Comparison of ENCODE assay signal across 12 cellular contexts in genomic region chr6:125198285-125199009, GRCh38. TPM values are rescaled to one million over a fixed set of nuclear protein-coding genes. Genes with fewer than 3 reads are reported as not detected.
A peak's percentile ranks its signal among the peaks of the same experiment; 100 is the strongest.
DNase-seq lines count a peak whose midpoint lies in the region; ATAC-seq and TF ChIP-seq lines count a peak whose summit lies in the region.
"Had no signal": no experiment of that assay in that cellular context is flagged by ENCODE, and none has a peak within 500 bp of the region (broad histone marks: within the 10 kb centered on the region; RNA-seq: fewer than 3 reads in every experiment).

No MANE protein-coding gene starts in this region.

- DNase-seq in HCT116 (ENCODE audit: low read depth, low spot score) = no peak
- peak; percentile 84 for DNase-seq in NCI-H69 (lab: John Stamatoyannopoulos, UW)
- DNase-seq in heart left ventricle = no peak
- DNase-seq in gastrocnemius medialis = peak; percentile 61 to 66
- DNase-seq in NCI-H524 (lab: John Stamatoyannopoulos, UW) = no peak
- no peak for DNase-seq in retina
- no peak for DNase-seq in GM19238 (ENCODE audit: insufficient read length, low spot score)
- no peak for DNase-seq in HPDE6-E6E7 (ENCODE audit: extremely low spot score)
- DNase-seq: activated CD8-positive, alpha-beta memory T cell treated with anti-CD3 and anti-CD28 coated beads for 24 hours; activated gamma-delta T cell treated with Interleukin-2 at 50 U/mL for 16 hours; stimulated activated CD4-positive, alpha-beta T cell treated with anti-CD3 and anti-CD28 coated beads, Interleukin-2, amount 100 ng/mL, for 48 hours had no signal

- H3K4me3 ChIP-seq in HCT116 (replicated peaks in 1 of 2; ENCODE audit: low read depth in 1 of 2, low read length in 2 of 2) (no peak overlapping the region), heart left ventricle (no peak overlapping the region), gastrocnemius medialis (peak overlapping the region in 1 of 4 donors; percentile 6)

- CTCF ChIA-PET in HCT116 (lab: Charles Lee) = interaction anchor here (1.3 kb wide), 1 partner anchor 45 kb away, joined by 5 read pairs; the partner anchor contains the start of gene TPD52L1

- WGBS in heart left ventricle, 4 donors = 58 to 75% (median 59%) methylated on average over 8 of the region's 8 CpGs

- no peak for TF ChIP-seq POLR2A in HCT116 (IDR thresholded peaks at IDR 0.05; ENCODE audit: borderline replicate concordance, extremely low read depth, insufficient read depth, insufficient read length)
- no peak for TF ChIP-seq POLR2A in heart left ventricle (IDR thresholded peaks at IDR 0.05)
- no peak for TF ChIP-seq POLR2A in gastrocnemius medialis (IDR thresholded peaks at IDR 0.05)

- no peaks in the 10 kb centered on the region for H4K20me1 ChIP-seq in HCT116 (ENCODE audit: insufficient read depth)

- in situ Hi-C loops in gastrocnemius medialis (cut with MboI; ENCODE audit: low sequenced_read_pairs in 4 of 4) = no loop called here

- H3K36me3 ChIP-seq in HCT116 (ENCODE audit: control insufficient read depth in 1 of 2, insufficient read depth in 2 of 2, low read length in 2 of 2) = no peaks in the 10 kb centered on the region
- H3K36me3 ChIP-seq in heart left ventricle = no peaks in the 10 kb centered on the region
- H3K36me3 ChIP-seq in gastrocnemius medialis = no peaks in the 10 kb centered on the region

- no TSS peak for BruUV-seq in HCT116 (replicated peaks; lab: Mats Ljungman, UMichigan)

- peaks cover 58 to 76% of the 10 kb centered on the region in 2 experiments for H3K4me1 ChIP-seq in HCT116 (ENCODE audit: control insufficient read depth in 1 of 2, insufficient read depth in 2 of 2, low read length in 2 of 2)
- peaks cover 0 to 76% (median 42%) of the 10 kb centered on the region in 12 donors for H3K4me1 ChIP-seq in heart left ventricle
- peaks cover 98 to 99% of the 10 kb centered on the region in 2 donors for H3K4me1 ChIP-seq in gastrocnemius medialis

- H3K4me2 ChIP-seq in HCT116 (ENCODE audit: low read length) = peak overlapping the region; percentile 35

- ATAC-seq in HCT116 = 0 out of 2 replicates have a peak, but pooled peaks have one; percentile 2
- peak; percentile 13 to 37 (median 23) for ATAC-seq in heart left ventricle
- peak; percentile 62 to 71 for ATAC-seq in gastrocnemius medialis
- ATAC-seq: stimulated activated memory B cell treated with anti-CD40 and anti-IgM and Interleukin-4, amounts not matched to agents 10 μg/mL and 1 μg/mL and 100 μg/mL, for 72 hours had no signal

- no peak for TF ChIP-seq CTCF in HCT116 (IDR thresholded peaks at IDR 0.05 in 2 of 3, conservative IDR thresholded peaks at IDR 0.05 in 1 of 3; ENCODE audit: borderline replicate concordance in 1 of 3, insufficient read depth in 1 of 3, low read depth in 2 of 3, low read length in 2 of 3)
- no peak for TF ChIP-seq CTCF in heart left ventricle (IDR thresholded peaks at IDR 0.05)
- no peak for TF ChIP-seq CTCF in gastrocnemius medialis (IDR thresholded peaks at IDR 0.05 in 4 of 5, conservative IDR thresholded peaks at IDR 0.05 in 1 of 5)

- no peak for TF ChIP-seq RAD21 in HCT116 (IDR thresholded peaks at IDR 0.05; ENCODE audit: low read depth)

- H2AFZ ChIP-seq in HCT116 (ENCODE audit: low read depth, low read length, poor library complexity, severe bottlenecking) = no peak overlapping the region

- H3K9me2 ChIP-seq in HCT116 (ENCODE audit: insufficient read depth) = no peaks in the 10 kb centered on the region

- H3K27ac ChIP-seq in HCT116 (ENCODE audit: low read depth, low read length) = peak overlapping the region; percentile 29
- H3K27ac ChIP-seq in heart left ventricle = peak overlapping the region; percentile 59 to 91 (median 83)
- peak overlapping the region; percentile 90 to 94 (median 92) for H3K27ac ChIP-seq in gastrocnemius medialis

- RAD21 ChIA-PET in HCT116 (lab: Charles Lee; ENCODE audit: low non-redundant PET in 1 of 2, low total read pairs in 2 of 2, uncharacterized antibody in 2 of 2, unreplicated experiment in 2 of 2) = no interaction called here

- intact Hi-C loops in HCT116 (cut with micrococcal nuclease) (loop anchor here (10.0 kb wide), 1 partner anchor 566 kb away; no protein-coding TSS in a partner anchor), heart left ventricle (cut with DNase I) (loop anchor here in 1 of 10 donors (5.0 kb wide), 1 partner anchor 46 kb away; the partner anchor contains the start of gene TPD52L1), gastrocnemius medialis (cut with DNase I; ENCODE audit: low total_unique reads) (loop anchor here (5.0 kb wide), 1 partner anchor 549 kb away; the partner anchor contains the start of gene HEY2)

- peaks cover 4% of the 10 kb centered on the region for H3K79me2 ChIP-seq in HCT116 (ENCODE audit: insufficient read depth, low read length)

- H3K9me3 ChIP-seq in HCT116 (ENCODE audit: control insufficient read depth in 1 of 2, insufficient read depth in 1 of 2, low read depth in 1 of 2, low read length in 2 of 2) = no peaks in the 10 kb centered on the region
- H3K9me3 ChIP-seq in heart left ventricle = no peaks in the 10 kb centered on the region
- no peaks in the 10 kb centered on the region for H3K9me3 ChIP-seq in gastrocnemius medialis

- H3K9ac ChIP-seq in HCT116 (ENCODE audit: low read length) = no peak overlapping the region

- no peaks in the 10 kb centered on the region for H3K27me3 ChIP-seq in HCT116 (ENCODE audit: insufficient read depth, low read length)
- no peaks in the 10 kb centered on the region for H3K27me3 ChIP-seq in heart left ventricle
- no peaks in the 10 kb centered on the region for H3K27me3 ChIP-seq in gastrocnemius medialis

- POLR2A ChIA-PET in HCT116 (lab: Charles Lee) = no interaction called here

TF ChIP-seq in HCT116, 20 proteins besides CTCF, POLR2A, EP300 and RAD21:
- TF ChIP-seq ELF1 (IDR thresholded peaks at IDR 0.05; ENCODE audit: borderline replicate concordance, low read depth) (no peak), TCF7L2 (IDR thresholded peaks at IDR 0.05; ENCODE audit: borderline replicate concordance, extremely low read depth, insufficient read depth, insufficient read length) (no peak), SRF (IDR thresholded peaks at IDR 0.05; ENCODE audit: low read depth) (no peak), YY1 (IDR thresholded peaks at IDR 0.05; ENCODE audit: extremely low read depth, insufficient replicate concordance, low read depth, low read length) (no peak)
TF ChIP-seq in HCT116: peak in this region for 0.

RNA-seq across cellular contexts. Expression of gene TPD52L1, which starts 44.9 kb away (rescaled TPM):
- total RNA-seq in HCT116 (2021; ENCODE audit: unreplicated experiment) (64.1 TPM), heart left ventricle (100 to 1,000 TPM in 1 of 9 donors, 10 to 100 TPM in 8; 47.0 to 146 (median 74.2) TPM), gastrocnemius medialis (100 to 1,000 TPM in 3 of 4 donors, 10 to 100 TPM in 1; 47.6 to 152 (median 123) TPM)
- polyA plus RNA-seq in HCT116 (2012) = 86.8 and 90.6 TPM in 2 replicates
- 10 to 100 TPM; 13.0 to 51.5 TPM for polyA plus RNA-seq in heart left ventricle

Comparison
In these comparisons a context has a peak if more than half of its experiments do, and no peak if none do; other contexts are left out.
1. ATAC-seq: peak in every context shown above with its lines; median percentile 66 in gastrocnemius medialis; 23 in heart left ventricle; 2 in HCT116.
2. DNase-seq: peak in NCI-H69 (single experiment) and gastrocnemius medialis (2 of 2); none in HCT116 (single experiment), heart left ventricle (0 of 5), NCI-H524 (0 of 2), retina (single experiment), GM19238 (single experiment) and HPDE6-E6E7 (single experiment).
3. H3K27ac ChIP-seq: peak in every context shown above with its lines; median percentile 92 in gastrocnemius medialis; 83 in heart left ventricle; 29 in HCT116.